16 cellular contexts compared by ENCODE assay signal in the genomic region with DNA sequence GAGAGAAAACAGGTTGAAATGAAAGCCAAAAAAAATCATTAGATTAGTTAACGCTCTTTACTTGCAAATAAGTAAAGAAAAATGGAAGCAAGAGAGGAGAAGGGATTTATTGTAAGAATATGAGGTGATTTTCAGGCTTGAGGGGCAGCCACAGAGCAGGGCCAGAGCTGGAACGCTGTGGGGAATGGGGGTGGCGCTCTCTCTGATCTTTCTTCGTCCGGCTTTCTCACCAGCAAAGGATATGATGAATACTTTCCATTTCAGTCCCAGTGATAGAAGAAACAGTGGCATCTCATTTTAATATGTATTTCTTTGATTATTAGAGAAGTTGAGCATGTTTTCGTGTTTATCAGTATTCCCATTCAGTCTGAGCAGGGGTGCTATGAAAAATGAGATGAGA.
DNase-seq lines count a peak whose midpoint lies in the region; ATAC-seq and TF ChIP-seq lines count a peak whose summit lies in the region.
"Had no signal": no experiment of that assay in that cellular context is flagged by ENCODE, and none has a peak within 500 bp of the region (broad histone marks: within the 10 kb centered on the region; RNA-seq: fewer than 3 reads in every experiment).

No MANE protein-coding gene starts in this region.

- H2AK5ac ChIP-seq in trophoblast cell (ENCODE audit: low read length): no peak overlapping the region

- H3K27me3 ChIP-seq in Panc1 (ENCODE audit: control insufficient read depth, insufficient read depth, low read length) (no peaks in the 10 kb centered on the region), trophoblast cell (ENCODE audit: insufficient read depth, low read length) (no peaks in the 10 kb centered on the region)

- H3K14ac ChIP-seq in trophoblast cell (ENCODE audit: low read length): no peak overlapping the region

- H3K4me1 Mint-ChIP-seq in mesothelial cell of epicardium: peaks cover 20% of the 10 kb centered on the region

- no peak overlapping the region for H3K18ac ChIP-seq in trophoblast cell (ENCODE audit: low read length)

- peak overlapping the region; percentile 81 for H2BK12ac ChIP-seq in trophoblast cell (ENCODE audit: low read length)

- in situ Hi-C loops in Panc1 (cut with HindIII; ENCODE audit: low pct_unique_long_range_greater_than_20kb, low sequenced_read_pairs): no loop called here

- H3K4me3 Mint-ChIP-seq in mesothelial cell of epicardium: no peak overlapping the region
- H3K4me3 Mint-ChIP-seq: CD4-positive, alpha-beta memory T cell had no signal

- POLR2A ChIA-PET in Panc1 (lab: Charles Lee): no interaction called here

- WGBS in trophoblast cell (ENCODE audit: extremely low coverage, insufficient coverage, insufficient read length): no CpG with 5 or more reads among the region's 6 CpGs

- H3K27ac ChIP-seq in Panc1 (ENCODE audit: low read length): peak overlapping the region; percentile 48; the same call in 1 of the 2 replicates
- no peak overlapping the region for H3K27ac ChIP-seq in trophoblast cell (ENCODE audit: low read depth, low read length)
- H3K27ac ChIP-seq: GM23248 had no signal

- TF ChIP-seq CTCF in Panc1 (IDR thresholded peaks at IDR 0.05): no peak
- TF ChIP-seq CTCF in mesothelial cell of epicardium (IDR thresholded peaks at IDR 0.05; ENCODE audit: unreplicated experiment): no peak

- H3K4me2 ChIP-seq in trophoblast cell (ENCODE audit: low read length): no peak overlapping the region

- H2BK120ac ChIP-seq in trophoblast cell (ENCODE audit: insufficient read depth, low read length, poor library complexity): no peak overlapping the region

- no peaks in the 10 kb centered on the region for H3K79me2 ChIP-seq in trophoblast cell (ENCODE audit: control insufficient read depth, insufficient read depth, low read length, poor library complexity)

- intact Hi-C loops in left cardiac atrium (cut with DNase I): no loop called here
- intact Hi-C loops in left ventricle myocardium superior (cut with micrococcal nuclease): no loop called here
- intact Hi-C loops in Panc1 (cut with micrococcal nuclease; ENCODE audit: unreplicated experiment): no loop called here

- no peak overlapping the region for H3K4ac ChIP-seq in trophoblast cell (ENCODE audit: low read depth, low read length)

- no TSS peak for BruUV-seq in Panc1 (replicated peaks; lab: Mats Ljungman, UMichigan)

- CTCF ChIA-PET in Panc1 (lab: Charles Lee): no interaction called here

- H3K9me3 ChIP-seq in Panc1 (ENCODE audit: control insufficient read depth, insufficient read depth, low read depth, low read length): no peaks in the 10 kb centered on the region
- peaks cover 1% of the 10 kb centered on the region for H3K9me3 ChIP-seq in trophoblast cell (ENCODE audit: insufficient read depth, low read depth, low read length)

- H3K4me1 ChIP-seq in Panc1 (ENCODE audit: control insufficient read depth, insufficient read depth, low read length): no peaks in the 10 kb centered on the region; the same call in 1 of the 2 replicates
- H3K4me1 ChIP-seq in trophoblast cell (ENCODE audit: control insufficient read depth in 1 of 2, insufficient read depth in 2 of 2, low read length in 2 of 2): no peaks in the 10 kb centered on the region

- peaks cover 3% of the 10 kb centered on the region for H3K79me1 ChIP-seq in trophoblast cell (ENCODE audit: low read length)

- no peaks in the 10 kb centered on the region for H3K27me3 Mint-ChIP-seq in mesothelial cell of epicardium (ENCODE audit: low read depth)

- DNase-seq in left cardiac atrium (peak; percentile 32), left ventricle myocardium superior (no peak), Panc1 (ENCODE audit: low read depth, low spot score) (no peak), mesothelial cell of epicardium (ENCODE audit: low spot score in 2 of 2, unreplicated experiment in 2 of 2) (no peak), trophoblast cell (no peak), NCI-H2107 (lab: John Stamatoyannopoulos, UW) (no peak), NCI-H2081 (lab: John Stamatoyannopoulos, UW) (no peak), NCI-H1092 treated with DMSO at 0.1 percent for 48 hours (lab: John Stamatoyannopoulos, UW) (no peak)
- DNase-seq: C1 segment of cervical spinal cord; CD4-positive, alpha-beta memory T cell; COR-L47; DMS153; DND-41; GM23248; H7 had no signal

- no peak overlapping the region for H2AFZ ChIP-seq in trophoblast cell (ENCODE audit: insufficient read depth, low read length, poor library complexity)
- H2AFZ ChIP-seq: GM23248 had no signal

- H3K27ac Mint-ChIP-seq in mesothelial cell of epicardium: peak overlapping the region; percentile 30

- H3K9ac ChIP-seq in trophoblast cell (ENCODE audit: low read length): no peak overlapping the region
- H3K9ac ChIP-seq: GM23248 had no signal

- ATAC-seq in left cardiac atrium (no peak), left ventricle myocardium superior (no peak), Panc1 (no peak)
- ATAC-seq: HCT116 had no signal

- no peak overlapping the region for H4K8ac ChIP-seq in trophoblast cell (ENCODE audit: low read depth, low read length)

- no peak overlapping the region for H3K4me3 ChIP-seq in Panc1 (ENCODE audit: low read depth in 2 of 2, low read length in 2 of 2)
- H3K4me3 ChIP-seq in trophoblast cell (ENCODE audit: low read depth, low read length): no peak overlapping the region
- H3K4me3 ChIP-seq: GM23248 had no signal

- no peak overlapping the region for H4K12ac ChIP-seq in trophoblast cell (ENCODE audit: low read depth, low read length)

- no peaks in the 10 kb centered on the region for H3K36me3 ChIP-seq in Panc1 (ENCODE audit: control insufficient read depth, insufficient read depth, low read length)
- no peaks in the 10 kb centered on the region for H3K36me3 ChIP-seq in trophoblast cell (ENCODE audit: control insufficient read depth in 1 of 2, insufficient read depth in 2 of 2, low read length in 2 of 2)

- peaks cover 1% of the 10 kb centered on the region for H3K9me3 Mint-ChIP-seq in mesothelial cell of epicardium

- no peak overlapping the region for H4K91ac ChIP-seq in trophoblast cell (ENCODE audit: low read depth, low read length)

- H3K23ac ChIP-seq in trophoblast cell (ENCODE audit: low read length): no peak overlapping the region

- no peak overlapping the region for H2BK5ac ChIP-seq in trophoblast cell (ENCODE audit: low read depth, low read length, poor library complexity)

- H3K36me3 Mint-ChIP-seq in mesothelial cell of epicardium: no peaks in the 10 kb centered on the region
- H3K36me3 Mint-ChIP-seq: CD4-positive, alpha-beta memory T cell had no signal
